Comparison of ENCODE assay signal across 1 cellular context in the genomic region with DNA sequence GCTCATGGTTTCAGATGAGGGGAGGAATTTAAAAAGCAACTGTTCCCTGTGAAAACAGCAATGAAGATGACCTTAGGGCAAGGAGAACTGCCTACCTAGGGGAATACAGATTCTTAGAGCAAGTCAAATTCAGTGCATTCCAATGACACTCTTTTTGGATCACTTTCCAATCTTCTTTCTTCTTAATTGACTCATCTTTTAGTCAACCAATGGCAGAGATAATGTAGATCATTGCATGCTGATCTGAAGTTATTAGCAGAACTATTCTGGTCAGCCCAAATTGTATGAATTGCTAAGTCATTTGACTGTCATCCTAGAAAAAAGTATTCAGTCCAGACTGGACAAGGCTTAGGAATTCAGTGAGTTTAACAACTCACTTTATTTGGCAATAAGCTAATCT.
TF ChIP-seq lines count a peak whose summit lies in the region.

No MANE protein-coding gene starts in this region.

TF ChIP-seq in GM23338, 12 proteins besides CTCF, POLR2A, EP300 and RAD21 (continued from another document):
- no peak for TF ChIP-seq ZNF462 (CRISPR knock-in tag; IDR thresholded peaks at IDR 0.05)
- TF ChIP-seq EZH2 (IDR thresholded peaks at IDR 0.05; ENCODE audit: low read depth, unreplicated experiment) = no peak
- no peak for TF ChIP-seq JUNB (IDR thresholded peaks at IDR 0.05; ENCODE audit: unreplicated experiment)
- no peak for TF ChIP-seq STAT1 (IDR thresholded peaks at IDR 0.05; ENCODE audit: unreplicated experiment)
- TF ChIP-seq CREB1 (CRISPR knock-in tag; IDR thresholded peaks at IDR 0.05; ENCODE audit: low read depth) = no peak
- TF ChIP-seq ZNF331 (CRISPR knock-in tag; IDR thresholded peaks at IDR 0.05; ENCODE audit: low read depth) = no peak
- TF ChIP-seq, protein P1, sequence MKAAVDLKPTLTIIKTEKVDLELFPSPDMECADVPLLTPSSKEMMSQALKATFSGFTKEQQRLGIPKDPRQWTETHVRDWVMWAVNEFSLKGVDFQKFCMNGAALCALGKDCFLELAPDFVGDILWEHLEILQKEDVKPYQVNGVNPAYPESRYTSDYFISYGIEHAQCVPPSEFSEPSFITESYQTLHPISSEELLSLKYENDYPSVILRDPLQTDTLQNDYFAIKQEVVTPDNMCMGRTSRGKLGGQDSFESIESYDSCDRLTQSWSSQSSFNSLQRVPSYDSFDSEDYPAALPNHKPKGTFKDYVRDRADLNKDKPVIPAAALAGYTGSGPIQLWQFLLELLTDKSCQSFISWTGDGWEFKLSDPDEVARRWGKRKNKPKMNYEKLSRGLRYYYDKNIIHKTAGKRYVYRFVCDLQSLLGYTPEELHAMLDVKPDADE (IDR thresholded peaks at IDR 0.05) = no peak
- no peak for TF ChIP-seq EZH2phosphoT487 (IDR thresholded peaks at IDR 0.05; ENCODE audit: unreplicated experiment)
- TF ChIP-seq, protein P2, sequence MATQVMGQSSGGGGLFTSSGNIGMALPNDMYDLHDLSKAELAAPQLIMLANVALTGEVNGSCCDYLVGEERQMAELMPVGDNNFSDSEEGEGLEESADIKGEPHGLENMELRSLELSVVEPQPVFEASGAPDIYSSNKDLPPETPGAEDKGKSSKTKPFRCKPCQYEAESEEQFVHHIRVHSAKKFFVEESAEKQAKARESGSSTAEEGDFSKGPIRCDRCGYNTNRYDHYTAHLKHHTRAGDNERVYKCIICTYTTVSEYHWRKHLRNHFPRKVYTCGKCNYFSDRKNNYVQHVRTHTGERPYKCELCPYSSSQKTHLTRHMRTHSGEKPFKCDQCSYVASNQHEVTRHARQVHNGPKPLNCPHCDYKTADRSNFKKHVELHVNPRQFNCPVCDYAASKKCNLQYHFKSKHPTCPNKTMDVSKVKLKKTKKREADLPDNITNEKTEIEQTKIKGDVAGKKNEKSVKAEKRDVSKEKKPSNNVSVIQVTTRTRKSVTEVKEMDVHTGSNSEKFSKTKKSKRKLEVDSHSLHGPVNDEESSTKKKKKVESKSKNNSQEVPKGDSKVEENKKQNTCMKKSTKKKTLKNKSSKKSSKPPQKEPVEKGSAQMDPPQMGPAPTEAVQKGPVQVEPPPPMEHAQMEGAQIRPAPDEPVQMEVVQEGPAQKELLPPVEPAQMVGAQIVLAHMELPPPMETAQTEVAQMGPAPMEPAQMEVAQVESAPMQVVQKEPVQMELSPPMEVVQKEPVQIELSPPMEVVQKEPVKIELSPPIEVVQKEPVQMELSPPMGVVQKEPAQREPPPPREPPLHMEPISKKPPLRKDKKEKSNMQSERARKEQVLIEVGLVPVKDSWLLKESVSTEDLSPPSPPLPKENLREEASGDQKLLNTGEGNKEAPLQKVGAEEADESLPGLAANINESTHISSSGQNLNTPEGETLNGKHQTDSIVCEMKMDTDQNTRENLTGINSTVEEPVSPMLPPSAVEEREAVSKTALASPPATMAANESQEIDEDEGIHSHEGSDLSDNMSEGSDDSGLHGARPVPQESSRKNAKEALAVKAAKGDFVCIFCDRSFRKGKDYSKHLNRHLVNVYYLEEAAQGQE (IDR thresholded peaks at IDR 0.05; ENCODE audit: unreplicated experiment) = no peak
- no peak for TF ChIP-seq NANOG (IDR thresholded peaks at IDR 0.05; ENCODE audit: borderline replicate concordance)
